2 cellular contexts compared by ENCODE assay signal in genomic region chr16:3957344-3957980, GRCh38.
TF ChIP-seq lines count a peak whose summit lies in the region.

No MANE protein-coding gene starts in this region.

TF ChIP-seq in GM23338, 12 proteins besides CTCF, POLR2A, EP300 and RAD21 (continued from another document):
- no peak for TF ChIP-seq ZNF462 (CRISPR knock-in tag; IDR thresholded peaks at IDR 0.05)
- TF ChIP-seq ZNF114 (CRISPR knock-in tag; IDR thresholded peaks at IDR 0.05): no peak
- TF ChIP-seq JUNB (IDR thresholded peaks at IDR 0.05; ENCODE audit: unreplicated experiment): no peak
- no peak for TF ChIP-seq ZNF331 (CRISPR knock-in tag; IDR thresholded peaks at IDR 0.05; ENCODE audit: low read depth)
- no peak for TF ChIP-seq REST (IDR thresholded peaks at IDR 0.05; ENCODE audit: unreplicated experiment)
- TF ChIP-seq STAT1 (IDR thresholded peaks at IDR 0.05; ENCODE audit: unreplicated experiment): no peak

TF ChIP-seq in SK-N-SH, 30 proteins besides CTCF, POLR2A, EP300 and RAD21 (continued from another document):
- TF ChIP-seq REST (IDR thresholded peaks at IDR 0.05; ENCODE audit: low read depth, low read length): no peak
- TF ChIP-seq TEAD4 (IDR thresholded peaks at IDR 0.05; ENCODE audit: borderline replicate concordance, insufficient read depth): no peak
- TF ChIP-seq USF2 (IDR thresholded peaks at IDR 0.05; ENCODE audit: borderline replicate concordance, low read depth, low read length): no peak
